Comparison of ENCODE assay signal across 15 cellular contexts in the genomic region with DNA sequence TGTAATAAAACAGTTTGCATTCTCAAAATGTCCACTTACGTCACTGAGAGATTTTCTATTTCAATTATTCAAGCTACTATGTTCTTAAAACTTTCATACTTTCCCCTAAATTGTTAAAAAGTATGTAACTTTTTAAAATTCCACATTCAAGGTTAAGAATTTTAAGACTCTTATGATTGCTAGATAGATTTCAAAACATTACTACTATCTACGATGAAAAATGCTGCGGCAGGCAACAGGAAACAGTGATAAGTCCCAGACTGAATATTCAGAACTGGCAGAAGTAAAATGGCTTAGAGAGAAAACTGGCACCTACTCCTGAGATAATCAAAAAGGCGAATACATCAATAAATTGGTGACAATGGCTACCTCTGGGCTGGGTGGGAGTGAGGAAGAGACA. TPM values are rescaled to one million over a fixed set of nuclear protein-coding genes. Genes with fewer than 3 reads are reported as not detected.
DNase-seq lines count a peak whose midpoint lies in the region; ATAC-seq and TF ChIP-seq lines count a peak whose summit lies in the region.
"Had no signal": no experiment of that assay in that cellular context is flagged by ENCODE, and none has a peak within 500 bp of the region (broad histone marks: within the 10 kb centered on the region; RNA-seq: fewer than 3 reads in every experiment).

No MANE protein-coding gene starts in this region.

- H3K79me2 ChIP-seq in ACC112 (ENCODE audit: control insufficient read depth, insufficient read depth, low read length, unreplicated experiment) (peaks cover 98% of the 10 kb centered on the region), osteoblast (ENCODE audit: insufficient read depth, low read length) (peaks cover 100% of the 10 kb centered on the region)

- no peak overlapping the region for H3K4me3 ChIP-seq in ACC112 (ENCODE audit: low read depth, low read length)
- peak overlapping the region; percentile 20 for H3K4me3 ChIP-seq in SK-N-MC
- no peak overlapping the region for H3K4me3 ChIP-seq in osteoblast (ENCODE audit: insufficient read depth, low read length)
- H3K4me3 ChIP-seq: PC-9 had no signal

- peak overlapping the region; percentile 18; the same call in 1 of the 2 replicates for H3K27ac ChIP-seq in ACC112 (ENCODE audit: low read depth, low read length)
- peak overlapping the region; percentile 40 for H3K27ac ChIP-seq in SK-N-MC
- peak overlapping the region; percentile 1 for H3K27ac ChIP-seq in osteoblast (ENCODE audit: low read depth, low read length)
- H3K27ac ChIP-seq: PC-9 had no signal

- no peak overlapping the region for H2AFZ ChIP-seq in ACC112 (ENCODE audit: low read length, unreplicated experiment)
- no peak overlapping the region for H2AFZ ChIP-seq in osteoblast (ENCODE audit: low read length)
- H2AFZ ChIP-seq: PC-9 had no signal

- H3K9ac ChIP-seq in SK-N-MC (ENCODE audit: insufficient read length), result peak overlapping the region; percentile 2

- H3K9me3 ChIP-seq in SK-N-MC (ENCODE audit: low read depth, low read length) (no peaks in the 10 kb centered on the region), osteoblast (ENCODE audit: low read depth, low read length) (no peaks in the 10 kb centered on the region)

- TF ChIP-seq CTCF in osteoblast (IDR thresholded peaks at IDR 0.05; ENCODE audit: extremely low read depth, low read depth, low read length), result no peak

- no peak overlapping the region for H3K4me2 ChIP-seq in osteoblast (ENCODE audit: insufficient read depth, low read length)
- H3K4me2 ChIP-seq: PC-9 had no signal

- peaks cover 53% of the 10 kb centered on the region for H3K4me1 ChIP-seq in ACC112 (ENCODE audit: control insufficient read depth, insufficient read depth, low read length, unreplicated experiment)
- H3K4me1 ChIP-seq in osteoblast (ENCODE audit: insufficient read depth, low read length), result peaks cover 22% of the 10 kb centered on the region

- H3K36me3 ChIP-seq in ACC112 (ENCODE audit: insufficient read depth, low read length), result no peaks in the 10 kb centered on the region
- no peaks in the 10 kb centered on the region; the same call in 1 of the 2 replicates for H3K36me3 ChIP-seq in SK-N-MC (ENCODE audit: insufficient read depth, low read length)
- H3K36me3 ChIP-seq in osteoblast (ENCODE audit: insufficient read depth, low read length), result peaks cover 17% of the 10 kb centered on the region

- no peak for ATAC-seq in HG02981 (IDR thresholded peaks at IDR 0.05; ENCODE audit: unreplicated experiment)

- H3K27me3 ChIP-seq in ACC112 (ENCODE audit: insufficient read depth, low read length) (no peaks in the 10 kb centered on the region), osteoblast (ENCODE audit: insufficient read depth, low read length) (no peaks in the 10 kb centered on the region)

- peaks cover 32% of the 10 kb centered on the region for H4K20me1 ChIP-seq in osteoblast (ENCODE audit: insufficient read depth, low read length)

- DNase-seq in SK-N-MC (ENCODE audit: low read depth, low spot score), result peak; percentile 26
- peak; percentile 15 for DNase-seq in dermis blood vessel endothelial cell
- DNase-seq in osteoblast (ENCODE audit: insufficient read length, low spot score, missing footprints), result no peak
- no peak for DNase-seq in NCI-H2171 treated with DMSO at 0.1 percent for 48 hours (lab: John Stamatoyannopoulos, UW)
- DNase-seq in DMS153 (lab: John Stamatoyannopoulos, UW), result no peak
- DNase-seq: COR-L47, H7, KG1, NCI-H1417 treated with DMSO at 0.1 percent for 48 hours, NCI-H2081, NCI-H510A, NCI-H774, PC-9 had no signal

RNA-seq across cellular contexts. Expression of gene ATP13A3, which starts 16.2 kb away (rescaled TPM):
- total RNA-seq in dermis blood vessel endothelial cell, result 145 and 196 TPM in 2 replicates
- total RNA-seq in osteoblast, result 248 and 311 TPM in 2 replicates

Comparison
In these comparisons a context has a peak if more than half of its experiments do, and no peak if none do; other contexts are left out.
1. DNase-seq: peak in SK-N-MC (single experiment) and dermis blood vessel endothelial cell (single experiment); none in osteoblast (single experiment), NCI-H2171 treated with DMSO at 0.1 percent for 48 hours (single experiment) and DMS153 (single experiment).
2. Peak in every context shown above with its lines, with median percentiles within 50 percentile points of each other: H3K27ac ChIP-seq.